Comparison of ENCODE assay signal across 17 cellular contexts in the genomic region with DNA sequence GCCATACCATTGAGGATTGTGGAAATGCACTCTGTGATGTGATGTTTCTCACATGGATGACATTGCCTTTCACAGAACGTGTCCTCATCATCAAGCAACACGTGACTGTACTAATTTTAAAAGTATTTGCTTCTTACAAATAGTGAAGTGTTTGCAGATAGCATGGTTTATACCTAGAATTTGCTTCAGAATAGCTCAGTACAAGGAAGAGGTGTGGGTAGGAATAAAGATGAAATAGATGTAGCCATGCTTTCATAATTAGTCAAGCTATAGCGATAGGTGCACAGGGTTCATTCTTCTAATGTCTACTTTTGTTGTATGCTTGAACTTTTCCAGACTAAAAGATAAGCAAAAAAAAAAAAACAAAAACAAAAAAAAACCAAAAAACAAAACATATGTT. TPM values are rescaled to one million over a fixed set of nuclear protein-coding genes. Genes with fewer than 3 reads are reported as not detected.
DNase-seq lines count a peak whose midpoint lies in the region; ATAC-seq lines count a peak whose summit lies in the region.
"Had no signal": no experiment of that assay in that cellular context is flagged by ENCODE, and none has a peak within 500 bp of the region (broad histone marks: within the 10 kb centered on the region; RNA-seq: fewer than 3 reads in every experiment).

No MANE protein-coding gene starts in this region.

- peaks cover 94% of the 10 kb centered on the region for H3K4me1 Mint-ChIP-seq in activated naive CD4-positive, alpha-beta T cell treated with anti-CD3 and anti-CD28 coated beads, Interleukin-2, amount 50 U/mL, for 24 hours
- H3K4me1 Mint-ChIP-seq in IgD-negative memory B cell: peaks cover 70 to 84% (median 84%) of the 10 kb centered on the region in 3 donors
- peaks cover 69% of the 10 kb centered on the region for H3K4me1 Mint-ChIP-seq in T-helper 2 cell treated with Interferon-gamma antibody and Interleukin-4, amounts not matched to agents 5 μg/mL and 100 μg/mL, for 36 hours (ENCODE audit: low read depth)
- peaks cover 63 to 99% (median 95%) of the 10 kb centered on the region in 7 donors for H3K4me1 Mint-ChIP-seq in naive thymus-derived CD4-positive, alpha-beta T cell

- no peaks in the 10 kb centered on the region for H3K36me3 ChIP-seq in naive thymus-derived CD4-positive, alpha-beta T cell (ENCODE audit: control insufficient read depth in 2 of 3, insufficient read depth in 3 of 3, low read length in 3 of 3)
- H3K36me3 ChIP-seq: BE2C had no signal

- intact Hi-C loops in naive thymus-derived CD4-positive, alpha-beta T cell (cut with micrococcal nuclease): loop anchor here in 1 of 2 donors (1.0 to 5.0 kb wide), 3 partner anchors 14 to 306 kb away; no protein-coding TSS in a partner anchor

- DNase-seq in activated naive CD4-positive, alpha-beta T cell (lab: John Stamatoyannopoulos, UW): no peak
- no peak for DNase-seq in T-helper 2 cell treated with Interferon-gamma antibody and Interleukin-4, amounts not matched to agents 5 μg/mL and 100 μg/mL, for 36 hours (ENCODE audit: low spot score)
- DNase-seq in naive thymus-derived CD4-positive, alpha-beta T cell: no peak
- DNase-seq in cerebellar nuclear complex (lab: John Stamatoyannopoulos, UW) (no peak), activated gamma-delta T cell (lab: John Stamatoyannopoulos, UW) (no peak)
- DNase-seq: ACHN, BE2C, DMS 273 treated with DMSO at 0.1 percent for 48 hours, MM.1S, NCI-H1105 treated with DMSO at 0.1 percent for 48 hours, NCI-H187 treated with DMSO at 0.1 percent for 48 hours, NCI-H2171, NCI-H774, SHP77 had no signal

- peaks cover 4% of the 10 kb centered on the region for H3K36me3 Mint-ChIP-seq in activated naive CD4-positive, alpha-beta T cell treated with anti-CD3 and anti-CD28 coated beads, Interleukin-2, amount 50 U/mL, for 24 hours
- no peaks in the 10 kb centered on the region for H3K36me3 Mint-ChIP-seq in IgD-negative memory B cell
- H3K36me3 Mint-ChIP-seq in T-helper 2 cell treated with Interferon-gamma antibody and Interleukin-4, amounts not matched to agents 5 μg/mL and 100 μg/mL, for 36 hours (ENCODE audit: low read depth): peaks cover 31% of the 10 kb centered on the region
- H3K36me3 Mint-ChIP-seq in naive thymus-derived CD4-positive, alpha-beta T cell: peaks cover 0 to 28% (median 7%) of the 10 kb centered on the region in 5 donors

- H3K27ac Mint-ChIP-seq in activated naive CD4-positive, alpha-beta T cell treated with anti-CD3 and anti-CD28 coated beads, Interleukin-2, amount 50 U/mL, for 24 hours: peak overlapping the region; percentile 81
- H3K27ac Mint-ChIP-seq in IgD-negative memory B cell: peak overlapping the region; percentile 3 to 97 (median 93)
- H3K27ac Mint-ChIP-seq in T-helper 2 cell treated with Interferon-gamma antibody and Interleukin-4, amounts not matched to agents 5 μg/mL and 100 μg/mL, for 36 hours: no peak overlapping the region
- peak overlapping the region in 6 of 9 donors; percentile 3 to 96 (median 40) for H3K27ac Mint-ChIP-seq in naive thymus-derived CD4-positive, alpha-beta T cell

- no peak for ATAC-seq in naive thymus-derived CD4-positive, alpha-beta T cell
- no peak for ATAC-seq in GM19023 (IDR thresholded peaks at IDR 0.05; ENCODE audit: unreplicated experiment)

- no peaks in the 10 kb centered on the region for H3K9me3 ChIP-seq in naive thymus-derived CD4-positive, alpha-beta T cell (ENCODE audit: control insufficient read depth in 2 of 3, low read length in 3 of 3)
- H3K9me3 ChIP-seq: BE2C had no signal

- POLR2A ChIA-PET in naive thymus-derived CD4-positive, alpha-beta T cell (lab: Charles Lee): interaction anchor here (0.6 to 1.7 kb wide), 6 partner anchors 9 to 304 kb away, joined by 3 to 5 read pairs (median 4); no protein-coding TSS in a partner anchor

- H3K9me3 Mint-ChIP-seq in activated naive CD4-positive, alpha-beta T cell treated with anti-CD3 and anti-CD28 coated beads, Interleukin-2, amount 50 U/mL, for 24 hours: peaks cover 4% of the 10 kb centered on the region
- H3K9me3 Mint-ChIP-seq in IgD-negative memory B cell: no peaks in the 10 kb centered on the region
- no peaks in the 10 kb centered on the region for H3K9me3 Mint-ChIP-seq in T-helper 2 cell treated with Interferon-gamma antibody and Interleukin-4, amounts not matched to agents 5 μg/mL and 100 μg/mL, for 36 hours
- H3K9me3 Mint-ChIP-seq in naive thymus-derived CD4-positive, alpha-beta T cell: peaks cover 0 to 5% (median 0%) of the 10 kb centered on the region in 11 donors

- no peak overlapping the region for H3K27ac ChIP-seq in naive thymus-derived CD4-positive, alpha-beta T cell (ENCODE audit: low read depth, low read length)

- CTCF ChIA-PET in naive thymus-derived CD4-positive, alpha-beta T cell (lab: Charles Lee): interaction anchor here (1.1 to 2.0 kb wide), 5 partner anchors 15 to 292 kb away, joined by 3 to 8 read pairs (median 5); no protein-coding TSS in a partner anchor

- no peaks in the 10 kb centered on the region for H3K27me3 ChIP-seq in naive thymus-derived CD4-positive, alpha-beta T cell (ENCODE audit: control insufficient read depth in 2 of 2, insufficient read depth in 2 of 2, low read length in 2 of 2)
- H3K27me3 ChIP-seq: BE2C had no signal

- H3K27me3 Mint-ChIP-seq in activated naive CD4-positive, alpha-beta T cell treated with anti-CD3 and anti-CD28 coated beads, Interleukin-2, amount 50 U/mL, for 24 hours: no peaks in the 10 kb centered on the region
- no peaks in the 10 kb centered on the region for H3K27me3 Mint-ChIP-seq in IgD-negative memory B cell
- H3K27me3 Mint-ChIP-seq in T-helper 2 cell treated with Interferon-gamma antibody and Interleukin-4, amounts not matched to agents 5 μg/mL and 100 μg/mL, for 36 hours (ENCODE audit: low read depth): no peaks in the 10 kb centered on the region
- no peaks in the 10 kb centered on the region for H3K27me3 Mint-ChIP-seq in naive thymus-derived CD4-positive, alpha-beta T cell

- H3K4me3 Mint-ChIP-seq in activated naive CD4-positive, alpha-beta T cell treated with anti-CD3 and anti-CD28 coated beads, Interleukin-2, amount 50 U/mL, for 24 hours: peak overlapping the region; percentile 68
- H3K4me3 Mint-ChIP-seq in IgD-negative memory B cell: peak overlapping the region in 2 of 4 donors; percentile 75 to 88
- H3K4me3 Mint-ChIP-seq in T-helper 2 cell treated with Interferon-gamma antibody and Interleukin-4, amounts not matched to agents 5 μg/mL and 100 μg/mL, for 36 hours: peak overlapping the region; percentile 41
- H3K4me3 Mint-ChIP-seq in naive thymus-derived CD4-positive, alpha-beta T cell: peak overlapping the region in 5 of 10 donors; percentile 50 to 61 (median 58)

- H3K4me3 ChIP-seq in naive thymus-derived CD4-positive, alpha-beta T cell (ENCODE audit: low read length): no peak overlapping the region

- H3K4me1 ChIP-seq in naive thymus-derived CD4-positive, alpha-beta T cell (ENCODE audit: control insufficient read depth in 2 of 2, insufficient read depth in 2 of 2, low read length in 2 of 2): peaks cover 27 to 85% of the 10 kb centered on the region in 2 donors
- H3K4me1 ChIP-seq: BE2C had no signal

RNA-seq across cellular contexts. Expression of gene MAP4K4, which starts 27.5 kb away (rescaled TPM):
- 9.3 TPM for polyA plus RNA-seq in IgD-negative memory B cell
- 100 to 1,000 TPM; 104 to 138 (median 128) TPM for total RNA-seq in naive thymus-derived CD4-positive, alpha-beta T cell
- polyA plus RNA-seq in naive thymus-derived CD4-positive, alpha-beta T cell: 10 to 100 TPM; 13.6 to 14.2 TPM
